8 cellular contexts compared by ENCODE assay signal in the genomic region with DNA sequence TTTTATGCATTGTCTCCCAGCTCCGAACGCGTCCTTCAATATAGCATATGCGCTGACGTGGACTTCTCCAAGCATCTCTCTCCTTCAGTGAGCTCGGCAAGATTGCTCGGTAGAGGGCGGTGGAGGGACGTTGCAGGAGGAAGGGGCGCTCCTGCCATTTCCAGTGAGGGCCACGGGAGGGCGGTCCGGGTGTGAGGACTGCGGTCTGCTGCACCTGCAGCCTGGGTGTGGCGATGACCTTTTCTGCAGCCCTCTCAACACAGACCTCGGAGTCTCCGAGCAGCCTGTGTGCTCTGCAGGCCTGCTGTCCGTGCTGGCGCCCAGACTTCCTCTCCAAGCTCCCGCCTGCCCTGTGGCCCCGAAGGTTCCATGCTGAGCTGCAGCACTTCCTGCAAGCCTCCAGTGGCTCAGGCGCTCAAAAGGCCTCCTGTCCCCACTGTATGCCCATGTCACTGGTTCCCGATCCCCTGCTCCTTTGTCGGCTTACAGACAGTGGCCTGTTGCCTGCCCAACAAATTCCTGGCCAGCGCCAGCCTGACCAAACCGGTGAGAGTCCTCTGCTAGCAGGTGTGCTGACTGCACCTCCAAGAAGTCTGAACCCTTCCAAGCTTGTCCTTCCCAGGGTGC. TPM values are rescaled to one million over a fixed set of nuclear protein-coding genes. Genes with fewer than 3 reads are reported as not detected.
DNase-seq lines count a peak whose midpoint lies in the region; ATAC-seq and TF ChIP-seq lines count a peak whose summit lies in the region.

No MANE protein-coding gene starts in this region.

- H3K27ac Mint-ChIP-seq in activated CD4-positive, alpha-beta T cell treated with anti-CD3 and anti-CD28 coated beads for 36 hours, result no peak overlapping the region

- peaks cover 14% of the 10 kb centered on the region for H3K4me1 Mint-ChIP-seq in activated CD4-positive, alpha-beta T cell treated with anti-CD3 and anti-CD28 coated beads for 36 hours

- intact Hi-C loops in activated CD4-positive, alpha-beta T cell treated with anti-CD3 and anti-CD28 coated beads for 36 hours (cut with DNase I, micrococcal nuclease), result loop anchor here (1.0 to 5.0 kb wide), 4 partner anchors 48 to 204 kb away; a partner anchor contains a TSS

- no peaks in the 10 kb centered on the region for H3K36me3 Mint-ChIP-seq in activated CD4-positive, alpha-beta T cell treated with anti-CD3 and anti-CD28 coated beads for 36 hours (ENCODE audit: low read depth)

- TF ChIP-seq CTCF in AG09309 (IDR thresholded peaks at IDR 0.05; ENCODE audit: control insufficient read depth, insufficient read depth, low read depth, low read length, missing control alignments), result peak; percentile 100

- no peaks in the 10 kb centered on the region for H3K27me3 Mint-ChIP-seq in activated CD4-positive, alpha-beta T cell treated with anti-CD3 and anti-CD28 coated beads for 36 hours

- ATAC-seq in GM19025 (IDR thresholded peaks at IDR 0.05; ENCODE audit: low read depth, unreplicated experiment) (peak; percentile 86), HG03175 (IDR thresholded peaks at IDR 0.05; ENCODE audit: unreplicated experiment) (peak; percentile 92)
- ATAC-seq in activated CD4-positive, alpha-beta T cell treated with anti-CD3 and anti-CD28 coated beads for 36 hours, result peak; percentile 99

- H3K9me3 Mint-ChIP-seq in activated CD4-positive, alpha-beta T cell treated with anti-CD3 and anti-CD28 coated beads for 36 hours (ENCODE audit: low read depth), result no peaks in the 10 kb centered on the region

- H3K4me3 ChIP-seq in AG09309 (ENCODE audit: control insufficient read depth, low read depth, low read length), result no peak overlapping the region

- CTCF ChIA-PET in activated CD4-positive, alpha-beta T cell treated with anti-CD3 and anti-CD28 coated beads for 36 hours (lab: Charles Lee), result interaction anchor here (0.6 to 9.0 kb wide), 60 partner anchors 9 to 835 kb away, joined by 3 to 202 read pairs (median 5); a partner anchor contains a TSS

- H3K4me3 Mint-ChIP-seq in activated CD4-positive, alpha-beta T cell treated with anti-CD3 and anti-CD28 coated beads for 36 hours, result no peak overlapping the region

- peak; percentile 55 for DNase-seq in AG09309 (ENCODE audit: low read depth)
- peak; percentile 82 for DNase-seq in NCI-H510A (lab: John Stamatoyannopoulos, UW)
- peak; percentile 97 for DNase-seq in activated CD4-positive, alpha-beta T cell treated with anti-CD3 and anti-CD28 coated beads for 36 hours
- peak; percentile 88 for DNase-seq in cerebellum (ENCODE audit: low spot score)
- DNase-seq in left kidney (ENCODE audit: low read depth, low spot score), result peak; percentile 97
- peak; percentile 91 to 95 for DNase-seq in stimulated activated CD4-positive, alpha-beta T cell treated with anti-CD3 and anti-CD28 coated beads, Interleukin-2, amount 100 ng/mL, for 48 hours

- POLR2A ChIA-PET in activated CD4-positive, alpha-beta T cell treated with anti-CD3 and anti-CD28 coated beads for 36 hours (lab: Charles Lee), result interaction anchor here (0.6 to 1.8 kb wide), 4 partner anchors 52 to 141 kb away, joined by 3 to 5 read pairs (median 4); no protein-coding TSS in a partner anchor

RNA-seq across cellular contexts. Expression of a gene that starts 8.9 kb away (rescaled TPM):
- not detected for total RNA-seq in activated CD4-positive, alpha-beta T cell treated with anti-CD3 and anti-CD28 coated beads for 36 hours
- total RNA-seq in cerebellum, result not detected

RNA-seq across cellular contexts. Expression of a gene that starts 24.1 kb away (rescaled TPM):
- not detected for total RNA-seq in activated CD4-positive, alpha-beta T cell treated with anti-CD3 and anti-CD28 coated beads for 36 hours
- total RNA-seq in cerebellum, result 0.36 TPM
